11 cellular contexts compared by ENCODE assay signal in genomic region chr2:191682148-191682547, GRCh38. TPM values are rescaled to one million over a fixed set of nuclear protein-coding genes. Genes with fewer than 3 reads are reported as not detected.
DNase-seq lines count a peak whose midpoint lies in the region; ATAC-seq and TF ChIP-seq lines count a peak whose summit lies in the region.
"Had no signal": no experiment of that assay in that cellular context is flagged by ENCODE, and none has a peak within 500 bp of the region (broad histone marks: within the 10 kb centered on the region; RNA-seq: fewer than 3 reads in every experiment).

No MANE protein-coding gene starts in this region.

- CTCF ChIA-PET in T-cell (lab: Charles Lee): interaction anchor here in 1 of 2 donors (0.6 to 1.5 kb wide), 5 partner anchors 29 to 518 kb away, joined by 3 to 5 read pairs (median 3); no protein-coding TSS in a partner anchor

- H3K4me3 Mint-ChIP-seq in activated CD4-positive, alpha-beta T cell treated with anti-CD3 and anti-CD28 coated beads, Interleukin-2, amount 10 ng/mL, durations not matched to agents 24 days and 14 days: peak overlapping the region; percentile 78
- peak overlapping the region in 1 of 3 donors; percentile 14 for H3K4me3 Mint-ChIP-seq in T-cell
- peak overlapping the region; percentile 44 to 89 for H3K4me3 Mint-ChIP-seq in effector memory CD8-positive, alpha-beta T cell

- TF ChIP-seq CTCF in psoas muscle (IDR thresholded peaks at IDR 0.05): no peak

- peak overlapping the region; percentile 96 for H3K27ac ChIP-seq in psoas muscle

- WGBS in psoas muscle, 3 donors: 89 to 96% (median 92%) methylated on average over 6 of the region's 6 CpGs

- no peaks in the 10 kb centered on the region for H3K27me3 Mint-ChIP-seq in activated CD4-positive, alpha-beta T cell treated with anti-CD3 and anti-CD28 coated beads, Interleukin-2, amount 10 ng/mL, durations not matched to agents 24 days and 14 days
- no peaks in the 10 kb centered on the region for H3K27me3 Mint-ChIP-seq in T-cell
- no peaks in the 10 kb centered on the region for H3K27me3 Mint-ChIP-seq in effector memory CD8-positive, alpha-beta T cell

- peaks cover 16% of the 10 kb centered on the region for H3K4me1 ChIP-seq in psoas muscle

- peak overlapping the region; percentile 80 for H3K4me3 ChIP-seq in psoas muscle

- peak; percentile 54 for DNase-seq in activated CD4-positive, alpha-beta T cell treated with anti-CD3 and anti-CD28 coated beads, Interleukin-2, amount 10 ng/mL, durations not matched to agents 24 days and 14 days
- DNase-seq in activated CD4-positive, alpha-beta T cell treated with anti-CD3 and anti-CD28 coated beads, Interleukin-2, amount 50 U/mL, for 48 hours: no peak
- DNase-seq in T-cell: no peak
- no peak for DNase-seq in effector memory CD8-positive, alpha-beta T cell
- no peak for DNase-seq in psoas muscle
- DNase-seq in NCI-H2107 (lab: John Stamatoyannopoulos, UW): no peak
- no peak for DNase-seq in activated CD4-positive, alpha-beta T cell treated with anti-CD3 and anti-CD28 coated beads, Interleukin-2, amount 50 U/mL, for 1 hour
- DNase-seq: ACHN, KG1, NCI-H2081 treated with DMSO at 0.1 percent for 48 hours had no signal

- no peaks in the 10 kb centered on the region for H3K9me3 ChIP-seq in psoas muscle

- no peaks in the 10 kb centered on the region for H3K27me3 ChIP-seq in psoas muscle (ENCODE audit: insufficient read depth in 3 of 3, low read length in 2 of 3)

- ATAC-seq in T-cell (replicated peaks in 1 of 4) (no peak), psoas muscle (no peak), GM19463 (IDR thresholded peaks at IDR 0.05; ENCODE audit: unreplicated experiment) (no peak)
- no peak for ATAC-seq in effector memory CD8-positive, alpha-beta T cell (replicated peaks)

- POLR2A ChIA-PET in T-cell (lab: Charles Lee): interaction anchor here in 1 of 2 donors (0.5 to 0.8 kb wide), 2 partner anchors 58 to 64 kb away, joined by 4 to 5 read pairs; no protein-coding TSS in a partner anchor

- intact Hi-C loops in activated CD4-positive, alpha-beta T cell treated with anti-CD3 and anti-CD28 coated beads, Interleukin-2, amount 10 ng/mL, durations not matched to agents 24 days and 14 days (cut with micrococcal nuclease): no loop called here
- intact Hi-C loops in psoas muscle (cut with DNase I): loop anchor here in 1 of 2 donors (5.0 kb wide), 1 partner anchor 1845 kb away; no protein-coding TSS in a partner anchor

- peaks cover 67% of the 10 kb centered on the region for H3K36me3 Mint-ChIP-seq in activated CD4-positive, alpha-beta T cell treated with anti-CD3 and anti-CD28 coated beads, Interleukin-2, amount 10 ng/mL, durations not matched to agents 24 days and 14 days (ENCODE audit: low read depth)
- peaks cover 43% of the 10 kb centered on the region for H3K36me3 Mint-ChIP-seq in T-cell
- peaks cover 94% of the 10 kb centered on the region for H3K36me3 Mint-ChIP-seq in effector memory CD8-positive, alpha-beta T cell (ENCODE audit: insufficient read depth)

- H3K36me3 ChIP-seq in psoas muscle (ENCODE audit: insufficient read depth in 1 of 2, low read depth in 1 of 2): peaks cover 15 to 56% of the 10 kb centered on the region in 2 donors

- H3K4me1 Mint-ChIP-seq in activated CD4-positive, alpha-beta T cell treated with anti-CD3 and anti-CD28 coated beads, Interleukin-2, amount 10 ng/mL, durations not matched to agents 24 days and 14 days: peaks cover 39% of the 10 kb centered on the region
- H3K4me1 Mint-ChIP-seq in T-cell: peaks cover 44 to 71% (median 53%) of the 10 kb centered on the region in 3 donors
- H3K4me1 Mint-ChIP-seq in effector memory CD8-positive, alpha-beta T cell (ENCODE audit: low read depth in 2 of 2): peaks cover 24 to 37% of the 10 kb centered on the region in 2 donors

- peak overlapping the region; percentile 81 for H3K27ac Mint-ChIP-seq in activated CD4-positive, alpha-beta T cell treated with anti-CD3 and anti-CD28 coated beads, Interleukin-2, amount 10 ng/mL, durations not matched to agents 24 days and 14 days
- H3K27ac Mint-ChIP-seq in T-cell: peak overlapping the region; percentile 56 to 65
- H3K27ac Mint-ChIP-seq in effector memory CD8-positive, alpha-beta T cell: peak overlapping the region; percentile 44 to 73

- no peaks in the 10 kb centered on the region for H3K9me3 Mint-ChIP-seq in activated CD4-positive, alpha-beta T cell treated with anti-CD3 and anti-CD28 coated beads, Interleukin-2, amount 10 ng/mL, durations not matched to agents 24 days and 14 days
- H3K9me3 Mint-ChIP-seq in T-cell: no peaks in the 10 kb centered on the region
- H3K9me3 Mint-ChIP-seq in effector memory CD8-positive, alpha-beta T cell: no peaks in the 10 kb centered on the region

RNA-seq across cellular contexts. Expression of gene NABP1, which starts 4.2 kb away (rescaled TPM):
- total RNA-seq in activated CD4-positive, alpha-beta T cell treated with anti-CD3 and anti-CD28 coated beads, Interleukin-2, amount 10 ng/mL, durations not matched to agents 24 days and 14 days: 50.7 and 53.1 TPM in 2 replicates
- total RNA-seq in T-cell: 10 to 100 TPM; 39.0 to 67.6 (median 51.3) TPM
- total RNA-seq in psoas muscle: 10 to 100 TPM in 2 of 4 donors, 1 to 10 TPM in 2; 7.2 to 41.6 (median 10.5) TPM
- 10 to 100 TPM in 1 of 3 donors, 1 to 10 TPM in 2; 4.0 to 36.0 (median 5.3) TPM for polyA plus RNA-seq in psoas muscle
